ENCODE assay signal across 7 cellular contexts in genomic region chr17:42760652-42761581, GRCh38. TPM values are rescaled to one million over a fixed set of nuclear protein-coding genes. Genes with fewer than 3 reads are reported as not detected.
DNase-seq lines count a peak whose midpoint lies in the region; ATAC-seq and TF ChIP-seq lines count a peak whose summit lies in the region.

TSS of gene RAMP2 (plus strand) at chr17:42761227. CDS start at chr17:42761262, 35 bp downstream.

- TF ChIP-seq CTCF in GM12865 (IDR thresholded peaks at IDR 0.05; ENCODE audit: insufficient read depth, low read depth, low read length, missing control alignments) (no peak), PC-3 (conservative IDR thresholded peaks at IDR 0.05; ENCODE audit: low read depth, low read length) (no peak), endothelial cell (IDR thresholded peaks at IDR 0.05; ENCODE audit: unreplicated experiment) (peak; percentile 17), uterus (IDR thresholded peaks at IDR 0.05) (no peak)

- H3K4me2 ChIP-seq in PC-3 (ENCODE audit: low read length): peak within 1 kb of the TSS; percentile 65

- H3K4me1 ChIP-seq in PC-3 (ENCODE audit: insufficient read depth, low read length) (no peaks in the 10 kb centered on the region; the same call in 1 of the 2 replicates), mucosa of rectum (ENCODE audit: control insufficient read depth in 2 of 2, insufficient read depth in 2 of 2, low read length in 2 of 2) (peaks cover 0 to 3% of the 10 kb centered on the region in 2 donors), uterus (peaks cover 0 to 12% of the 10 kb centered on the region in 2 donors)

- TF ChIP-seq POLR2A in uterus (IDR thresholded peaks at IDR 0.05): no peak

- H3K27ac ChIP-seq in PC-3 (ENCODE audit: low read length) (no peak within 1 kb of the TSS), mucosa of rectum (ENCODE audit: low read depth in 2 of 2, low read length in 2 of 2) (peak within 1 kb of the TSS in 1 of 2 donors; percentile 13), uterus (peak within 1 kb of the TSS; percentile 63 to 82)

- no peaks in the 10 kb centered on the region for H3F3A ChIP-seq in PC-3 (ENCODE audit: low read length, unreplicated experiment)

- no peaks in the 10 kb centered on the region for H4K20me1 ChIP-seq in PC-3 (ENCODE audit: low read length)

- peak within 1 kb of the TSS; percentile 100 for H3K27ac Mint-ChIP-seq in endothelial cell (ENCODE audit: unreplicated experiment)

- H3K9me2 ChIP-seq in PC-3 (replicated peaks; ENCODE audit: low read length): no peaks in the 10 kb centered on the region

- no peaks in the 10 kb centered on the region for H3K9me3 Mint-ChIP-seq in endothelial cell (ENCODE audit: unreplicated experiment)

- POLR2A ChIA-PET in PC-3 (lab: Charles Lee; ENCODE audit: unreplicated experiment): no interaction called here

- peaks cover 57% of the 10 kb centered on the region for H3K4me1 Mint-ChIP-seq in endothelial cell (ENCODE audit: unreplicated experiment)

- H3K27me3 ChIP-seq in PC-3 (ENCODE audit: low read length) (no peaks in the 10 kb centered on the region), mucosa of rectum (ENCODE audit: control insufficient read depth in 2 of 2, insufficient read depth in 2 of 2, low read length in 2 of 2) (peaks cover 7 to 13% of the 10 kb centered on the region in 2 donors), uterus (peaks cover 0 to 3% of the 10 kb centered on the region in 2 donors)

- H3K4me3 Mint-ChIP-seq in endothelial cell (ENCODE audit: unreplicated experiment): peak within 1 kb of the TSS; percentile 91

- H3K9ac ChIP-seq in PC-3 (ENCODE audit: low read length) (no peak within 1 kb of the TSS), mucosa of rectum (ENCODE audit: low read depth in 1 of 2, low read length in 2 of 2) (peak within 1 kb of the TSS; percentile 6 to 34)

- CTCF ChIA-PET in PC-3 (lab: Charles Lee): no interaction called here

- H3K79me2 ChIP-seq in PC-3 (ENCODE audit: low read length): no peaks in the 10 kb centered on the region

- H3K9me3 ChIP-seq in PC-3 (ENCODE audit: low read length) (no peaks in the 10 kb centered on the region), mucosa of rectum (ENCODE audit: control insufficient read depth in 2 of 2, low read length in 2 of 2) (no peaks in the 10 kb centered on the region), uterus (no peaks in the 10 kb centered on the region)

- H3K36me3 Mint-ChIP-seq in endothelial cell (ENCODE audit: low read depth, unreplicated experiment): peaks cover 15% of the 10 kb centered on the region

- no TSS peak for BruUV-seq in PC-3 (replicated peaks; lab: Mats Ljungman, UMichigan)

- H3K36me3 ChIP-seq in PC-3 (ENCODE audit: low read depth, low read length): no peaks in the 10 kb centered on the region
- no peaks in the 10 kb centered on the region for H3K36me3 ChIP-seq in mucosa of rectum (ENCODE audit: control insufficient read depth in 2 of 2, insufficient read depth in 2 of 2, low read length in 2 of 2)
- no peaks in the 10 kb centered on the region for H3K36me3 ChIP-seq in uterus

- DNase-seq in GM12865 (ENCODE audit: low read depth) (peak; percentile 32), PC-3 (no peak), endothelial cell (ENCODE audit: low spot score) (peak; percentile 65), uterus (no peak), kidney tubule cell (ENCODE audit: low spot score) (no peak), UCSD-AML1 (lab: John Stamatoyannopoulos, UW; ENCODE audit: unreplicated experiment) (no peak)

- H3K4me3 ChIP-seq in GM12865 (ENCODE audit: low read depth, low read length) (peak within 1 kb of the TSS; percentile 40), PC-3 (ENCODE audit: low read length) (peak within 1 kb of the TSS; percentile 49; the same call in 1 of the 2 replicates), mucosa of rectum (ENCODE audit: low read length in 2 of 2) (peak within 1 kb of the TSS; percentile 29 to 41), uterus (peak within 1 kb of the TSS; percentile 25 to 45)

- intact Hi-C loops in PC-3 (cut with micrococcal nuclease) (no loop called here), uterus (cut with DNase I; ENCODE audit: low total_unique reads) (loop anchor here (10.0 kb wide), 1 partner anchor 176 kb away; no protein-coding TSS in a partner anchor)

- ATAC-seq in PC-3: peak; percentile 49

- H2AFZ ChIP-seq in PC-3 (ENCODE audit: low read length): peak within 1 kb of the TSS; percentile 57; the same call in 1 of the 2 replicates

- peaks cover 13% of the 10 kb centered on the region for H3K27me3 Mint-ChIP-seq in endothelial cell (ENCODE audit: unreplicated experiment)

RNA-seq across cellular contexts. Expression of gene RAMP2, which starts in this region (rescaled TPM):
- total RNA-seq in PC-3 (2014; rRNA removed) (not detected in 2 replicates), endothelial cell (ENCODE audit: unreplicated experiment) (630 TPM), uterus (10 to 100 TPM; 13.7 to 52.2 (median 29.2) TPM)

Comparison
In these comparisons a context has a peak if more than half of its experiments do, and no peak if none do; other contexts are left out.
1. RNA of gene RAMP2 (total RNA-seq): 630 TPM in endothelial cell (single experiment) and 13.7 to 52.2 TPM in uterus; not detected in PC-3; every median in the first group is over 10 times any median in the second.
2. RNA of gene RAMP2 (total RNA-seq): 630 TPM in endothelial cell (single experiment); 13.7 to 52.2 TPM in uterus; every median in the first group is over 10 times any median in the second.
3. Peak in ATAC-seq, H3K4me3 ChIP-seq and H3K4me2 ChIP-seq in PC-3; RNA of the gene not detected or under 1 TPM.
4. DNase-seq: peak in GM12865 (single experiment) and endothelial cell (single experiment); none in PC-3 (single experiment), uterus (0 of 2), kidney tubule cell (single experiment) and UCSD-AML1 (single experiment).
5. Peak in every context shown above with its lines, with median percentiles within 50 percentile points of each other: H3K4me3 ChIP-seq.